9 cellular contexts compared by ENCODE assay signal in the genomic region with DNA sequence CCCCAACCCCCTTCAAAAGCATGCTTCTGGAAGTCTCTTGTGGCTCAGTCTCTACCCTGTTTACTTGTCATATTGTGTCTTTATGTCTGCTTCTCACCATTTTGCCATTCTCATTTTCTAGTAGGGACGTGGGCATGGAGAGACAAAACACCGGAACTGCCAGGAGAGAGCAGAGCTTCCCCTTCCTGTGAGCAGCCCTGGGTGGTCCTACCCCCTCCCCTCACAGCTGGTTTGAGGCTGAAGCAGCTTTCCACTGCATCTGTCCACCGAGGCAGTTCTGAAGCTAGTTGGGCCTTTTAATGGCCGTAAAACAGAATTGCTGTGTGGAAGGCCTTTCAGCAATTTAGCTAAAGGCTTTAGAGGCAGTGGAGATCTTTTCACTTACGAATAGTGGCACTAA.
DNase-seq lines count a peak whose midpoint lies in the region; ATAC-seq and TF ChIP-seq lines count a peak whose summit lies in the region.
"Had no signal": no experiment of that assay in that cellular context is flagged by ENCODE, and none has a peak within 500 bp of the region (broad histone marks: within the 10 kb centered on the region; RNA-seq: fewer than 3 reads in every experiment).

No MANE protein-coding gene starts in this region.

- no peak for ATAC-seq in GM21825 (IDR thresholded peaks at IDR 0.05; ENCODE audit: unreplicated experiment)
- no peak for ATAC-seq in HG03045 (IDR thresholded peaks at IDR 0.05; ENCODE audit: unreplicated experiment)
- ATAC-seq in HG02840 (IDR thresholded peaks at IDR 0.05; ENCODE audit: low FRiP score, unreplicated experiment) = no peak
- ATAC-seq: upper lobe of right lung had no signal

- DNase-seq in NCI-H748 (lab: John Stamatoyannopoulos, UW; ENCODE audit: unreplicated experiment) = peak; percentile 61
- DNase-seq in NCI-H748 treated with DMSO at 0.1 percent for 48 hours (lab: John Stamatoyannopoulos, UW) = no peak
- peak; percentile 42 for DNase-seq in NAMALWA (ENCODE audit: low spot score)
- peak; percentile 26 for DNase-seq in dermis blood vessel endothelial cell
- DNase-seq in sigmoid colon = no peak
- DNase-seq: upper lobe of right lung had no signal

- H3K4me3 ChIP-seq in sigmoid colon = no peak overlapping the region
- H3K4me3 ChIP-seq: upper lobe of right lung had no signal

- 50 to 60% methylated on average over 5 of the region's 5 CpGs for WGBS in sigmoid colon, 2 donors

- peak overlapping the region in 3 of 4 donors; percentile 15 to 42 (median 41) for H3K27ac ChIP-seq in sigmoid colon
- H3K27ac ChIP-seq: upper lobe of right lung had no signal

- H3K36me3 ChIP-seq in sigmoid colon = no peaks in the 10 kb centered on the region
- H3K36me3 ChIP-seq: upper lobe of right lung had no signal

- no peaks in the 10 kb centered on the region for H3K9me3 ChIP-seq in sigmoid colon
- H3K9me3 ChIP-seq: upper lobe of right lung had no signal

- no peak for TF ChIP-seq EP300 in sigmoid colon (IDR thresholded peaks at IDR 0.05)

- TF ChIP-seq CTCF in sigmoid colon (IDR thresholded peaks at IDR 0.05) = no peak

- peaks cover 0 to 63% (median 27%) of the 10 kb centered on the region in 4 donors for H3K4me1 ChIP-seq in sigmoid colon

- no peaks in the 10 kb centered on the region for H3K27me3 ChIP-seq in sigmoid colon
- H3K27me3 ChIP-seq: upper lobe of right lung had no signal

- intact Hi-C loops in sigmoid colon (cut with DNase I) = loop anchor here (5.0 kb wide), 1 partner anchor 78 kb away; a partner anchor contains a TSS

- no peak for TF ChIP-seq POLR2A in sigmoid colon (IDR thresholded peaks at IDR 0.05)

Comparison
In these comparisons a context has a peak if more than half of its experiments do, and no peak if none do; other contexts are left out.
1. DNase-seq: peak in NCI-H748 (single experiment), NAMALWA (single experiment) and dermis blood vessel endothelial cell (single experiment); none in NCI-H748 treated with DMSO at 0.1 percent for 48 hours (single experiment) and sigmoid colon (single experiment).